ENCODE assay signal across 23 cellular contexts in genomic region chr10:99339077-99339476, GRCh38. TPM values are rescaled to one million over a fixed set of nuclear protein-coding genes. Genes with fewer than 3 reads are reported as not detected.
DNase-seq lines count a peak whose midpoint lies in the region; ATAC-seq and TF ChIP-seq lines count a peak whose summit lies in the region.
"Had no signal": no experiment of that assay in that cellular context is flagged by ENCODE, and none has a peak within 500 bp of the region (broad histone marks: within the 10 kb centered on the region; RNA-seq: fewer than 3 reads in every experiment).

No MANE protein-coding gene starts in this region.

- CTCF ChIA-PET in MCF 10A (lab: Yijun Ruan, JAX) (interaction anchor here (0.6 kb wide), 1 partner anchor 1802 kb away, joined by 4 read pairs; no protein-coding TSS in a partner anchor), PC-3 (lab: Charles Lee) (interaction anchor here (0.7 kb wide), 1 partner anchor 96 kb away, joined by 3 read pairs; no protein-coding TSS in a partner anchor)

- H4K20me1 ChIP-seq in PC-3 (ENCODE audit: low read length) = no peaks in the 10 kb centered on the region

- H3K9me3 Mint-ChIP-seq in MCF 10A (ENCODE audit: unreplicated experiment) = no peaks in the 10 kb centered on the region
- H3K9me3 Mint-ChIP-seq: natural killer cell treated with Interleukin-12 subunit alpha and Interleukin-12 subunit beta and Interleukin-15 and Interleukin-18, amount 100 ng/mL, for 72 hours; stimulated activated effector memory CD8-positive, alpha-beta T cell treated with anti-CD3 and anti-CD28 coated beads, Interleukin-12 subunit alpha, Interleukin-12 subunit beta, amount 100 ng/mL, for 72 hours had no signal

- H3K36me3 ChIP-seq in PC-3 (ENCODE audit: low read depth, low read length) = no peaks in the 10 kb centered on the region; the same call in 1 of the 2 replicates
- no peaks in the 10 kb centered on the region for H3K36me3 ChIP-seq in vagina
- H3K36me3 ChIP-seq: Peyer's patch had no signal

- peak overlapping the region; percentile 35 for H3K9ac ChIP-seq in PC-3 (ENCODE audit: low read length)

- DNase-seq in T47D (ENCODE audit: low read depth in 1 of 2, low spot score in 1 of 2) (peak; percentile 25 to 79), MCF 10A (ENCODE audit: unreplicated experiment) (no peak), PC-3 (peak; percentile 84), hepatic stellate cell (ENCODE audit: low spot score) (peak; percentile 23), DMS53 treated with DMSO at 0.1 percent for 48 hours (lab: John Stamatoyannopoulos, UW; ENCODE audit: unreplicated experiment) (no peak), cerebellar nuclear complex (lab: John Stamatoyannopoulos, UW) (no peak), vagina (ENCODE audit: extremely low spot score in 2 of 2) (no peak)
- DNase-seq in activated naive CD4-positive, alpha-beta T cell treated with anti-CD3 and anti-CD28 coated beads, Interleukin-2, amount 50 U/mL, for 16 hours = no peak
- DNase-seq: activated CD4-positive, alpha-beta T cell treated with anti-CD3 and anti-CD28 coated beads, Interleukin-2, amount 50 U/mL, for 1 hour; activated naive CD4-positive, alpha-beta T cell treated with Interleukin-2 at 50 U/mL for 16 hours; activated T-cell treated with anti-CD3 and anti-CD28 coated beads for 4 hours; dermis blood vessel endothelial cell; GDM1; glutamatergic neuron; GOT3; KG1; NCI-H1105 treated with DMSO at 0.1 percent for 48 hours; NCI-H774; Peyer's patch; small intestine had no signal

- peak overlapping the region; percentile 44 for H3K4me3 ChIP-seq in PC-3 (ENCODE audit: low read length)
- no peak overlapping the region for H3K4me3 ChIP-seq in vagina
- H3K4me3 ChIP-seq: Peyer's patch had no signal

- TF ChIP-seq POLR2A in vagina (IDR thresholded peaks at IDR 0.05) = no peak

- peak; percentile 92 for ATAC-seq in PC-3
- ATAC-seq: esophagus mucosa; natural killer cell treated with Interleukin-12 subunit alpha and Interleukin-12 subunit beta and Interleukin-15 and Interleukin-18, amount 100 ng/mL, for 72 hours; stimulated activated effector memory CD8-positive, alpha-beta T cell treated with anti-CD3 and anti-CD28 coated beads, Interleukin-12 subunit alpha, Interleukin-12 subunit beta, amount 100 ng/mL, for 72 hours had no signal

- peak overlapping the region; percentile 74 for H3K4me2 ChIP-seq in PC-3 (ENCODE audit: low read length)

- intact Hi-C loops in MCF 10A (cut with micrococcal nuclease) = no loop called here
- intact Hi-C loops in PC-3 (cut with micrococcal nuclease) = no loop called here
- intact Hi-C loops in vagina (cut with DNase I) = no loop called here

- peaks cover 28% of the 10 kb centered on the region for H3K27me3 Mint-ChIP-seq in MCF 10A (ENCODE audit: insufficient read depth, unreplicated experiment)

- H3K27ac Mint-ChIP-seq in MCF 10A (ENCODE audit: low read depth, unreplicated experiment) = no peak overlapping the region
- H3K27ac Mint-ChIP-seq: natural killer cell treated with Interleukin-12 subunit alpha and Interleukin-12 subunit beta and Interleukin-15 and Interleukin-18, amount 100 ng/mL, for 72 hours; stimulated activated effector memory CD8-positive, alpha-beta T cell treated with anti-CD3 and anti-CD28 coated beads, Interleukin-12 subunit alpha, Interleukin-12 subunit beta, amount 100 ng/mL, for 72 hours had no signal

- peaks cover 41% of the 10 kb centered on the region for H3K4me1 ChIP-seq in PC-3 (ENCODE audit: insufficient read depth, low read length)
- peaks cover 10% of the 10 kb centered on the region for H3K4me1 ChIP-seq in vagina
- H3K4me1 ChIP-seq: Peyer's patch had no signal

- peaks cover 7% of the 10 kb centered on the region; the same call in 1 of the 2 replicates for H3K79me2 ChIP-seq in PC-3 (ENCODE audit: low read length)

- H3F3A ChIP-seq in PC-3 (ENCODE audit: low read length, unreplicated experiment) = peaks cover 3% of the 10 kb centered on the region

- H3K27ac ChIP-seq in PC-3 (ENCODE audit: low read length) = peak overlapping the region; percentile 85
- H3K27ac ChIP-seq in vagina = no peak overlapping the region
- H3K27ac ChIP-seq: Peyer's patch had no signal

- in situ Hi-C loops in T47D (cut with HindIII; ENCODE audit: low pct_unique_long_range_greater_than_20kb, low sequenced_read_pairs) = no loop called here

- H3K36me3 Mint-ChIP-seq in MCF 10A (ENCODE audit: insufficient read depth, unreplicated experiment) = no peaks in the 10 kb centered on the region
- H3K36me3 Mint-ChIP-seq: natural killer cell treated with Interleukin-12 subunit alpha and Interleukin-12 subunit beta and Interleukin-15 and Interleukin-18, amount 100 ng/mL, for 72 hours; stimulated activated effector memory CD8-positive, alpha-beta T cell treated with anti-CD3 and anti-CD28 coated beads, Interleukin-12 subunit alpha, Interleukin-12 subunit beta, amount 100 ng/mL, for 72 hours had no signal

- peak overlapping the region; percentile 68; the same call in 1 of the 2 replicates for H2AFZ ChIP-seq in PC-3 (ENCODE audit: low read length)

- H3K4me1 Mint-ChIP-seq in MCF 10A (ENCODE audit: insufficient read depth, unreplicated experiment) = no peaks in the 10 kb centered on the region
- H3K4me1 Mint-ChIP-seq: stimulated activated effector memory CD8-positive, alpha-beta T cell treated with anti-CD3 and anti-CD28 coated beads, Interleukin-12 subunit alpha, Interleukin-12 subunit beta, amount 100 ng/mL, for 72 hours had no signal

- H3K27me3 ChIP-seq in PC-3 (ENCODE audit: low read length) = no peaks in the 10 kb centered on the region
- H3K27me3 ChIP-seq in vagina = no peaks in the 10 kb centered on the region
- H3K27me3 ChIP-seq: Peyer's patch had no signal

- no peaks in the 10 kb centered on the region for H3K9me2 ChIP-seq in PC-3 (replicated peaks; ENCODE audit: low read length)

- no peak overlapping the region for H3K4me3 Mint-ChIP-seq in MCF 10A (ENCODE audit: unreplicated experiment)
- H3K4me3 Mint-ChIP-seq: natural killer cell treated with Interleukin-12 subunit alpha and Interleukin-12 subunit beta and Interleukin-15 and Interleukin-18, amount 100 ng/mL, for 72 hours; stimulated activated effector memory CD8-positive, alpha-beta T cell treated with anti-CD3 and anti-CD28 coated beads, Interleukin-12 subunit alpha, Interleukin-12 subunit beta, amount 100 ng/mL, for 72 hours had no signal

- no TSS peak for BruUV-seq in MCF 10A (replicated peaks; lab: Mats Ljungman, UMichigan)
- BruUV-seq in PC-3 (replicated peaks; lab: Mats Ljungman, UMichigan) = no TSS peak

- H3K9me3 ChIP-seq in PC-3 (ENCODE audit: low read length) (no peaks in the 10 kb centered on the region), vagina (no peaks in the 10 kb centered on the region)
- H3K9me3 ChIP-seq: Peyer's patch had no signal

- POLR2A ChIA-PET in MCF 10A (lab: Yijun Ruan, JAX) = no interaction called here
- POLR2A ChIA-PET in PC-3 (lab: Charles Lee; ENCODE audit: unreplicated experiment) = interaction anchor here (0.5 kb wide), 1 partner anchor 91 kb away, joined by 3 read pairs; the partner anchor contains the start of gene GOT1

- TF ChIP-seq CTCF in MCF 10A (IDR thresholded peaks at IDR 0.05; ENCODE audit: unreplicated experiment) (no peak), PC-3 (conservative IDR thresholded peaks at IDR 0.05; ENCODE audit: low read depth, low read length) (no peak), vagina (IDR thresholded peaks at IDR 0.05) (no peak)

RNA-seq across cellular contexts. Expression of gene CNNM1, which starts 9.9 kb away (rescaled TPM):
- 0.10 TPM in 1 of 2 replicates, not detected in the other for total RNA-seq in MCF 10A (2022)
- total RNA-seq in PC-3 (2014; rRNA removed) = 3.3 and 4.3 TPM in 2 replicates
- total RNA-seq in vagina = 2.5 TPM
- total RNA-seq: dermis blood vessel endothelial cell; natural killer cell treated with Interleukin-12 subunit alpha and Interleukin-12 subunit beta and Interleukin-15 and Interleukin-18, amount 100 ng/mL, for 72 hours had no signal

Comparison
In these comparisons a context has a peak if more than half of its experiments do, and no peak if none do; other contexts are left out.
1. DNase-seq: peak in T47D (2 of 2), PC-3 (single experiment) and hepatic stellate cell (single experiment); none in MCF 10A (single experiment), DMS53 treated with DMSO at 0.1 percent for 48 hours (single experiment), activated naive CD4-positive, alpha-beta T cell treated with anti-CD3 and anti-CD28 coated beads, Interleukin-2, amount 50 U/mL, for 16 hours (single experiment), cerebellar nuclear complex (0 of 2) and vagina (0 of 2).